14 cellular contexts compared by ENCODE assay signal in genomic region chr1:196423612-196424011, GRCh38.
DNase-seq lines count a peak whose midpoint lies in the region; ATAC-seq and TF ChIP-seq lines count a peak whose summit lies in the region.
"Had no signal": no experiment of that assay in that cellular context is flagged by ENCODE, and none has a peak within 500 bp of the region (broad histone marks: within the 10 kb centered on the region; RNA-seq: fewer than 3 reads in every experiment).

No MANE protein-coding gene starts in this region.

- no peak for TF ChIP-seq POLR2A in body of pancreas (IDR thresholded peaks at IDR 0.05)

- TF ChIP-seq CTCF in body of pancreas (IDR thresholded peaks at IDR 0.05) (no peak), fibroblast of villous mesenchyme (IDR thresholded peaks at IDR 0.05; ENCODE audit: insufficient read depth, low read depth, low read length) (no peak), WERI-Rb-1 (IDR thresholded peaks at IDR 0.05; ENCODE audit: low read depth, low read length) (no peak)

- DNase-seq in NCI-H226 (peak; percentile 2), body of pancreas (no peak), fibroblast of villous mesenchyme (ENCODE audit: low read depth) (peak; percentile 45), stromal cell of bone marrow (ENCODE audit: low read depth) (peak; percentile 29), NCI-H1930 (lab: John Stamatoyannopoulos, UW) (no peak), WERI-Rb-1 (no peak)
- DNase-seq: CD8-positive, alpha-beta T cell; EL; GOT3; MG63; NCI-H1092 treated with DMSO at 0.1 percent for 48 hours; NCI-H1694 treated with DMSO at 0.1 percent for 48 hours; NCI-H82 had no signal

- no peaks in the 10 kb centered on the region for H3K9me3 ChIP-seq in body of pancreas
- H3K9me3 ChIP-seq in WERI-Rb-1 (ENCODE audit: severe bottlenecking), result no peaks in the 10 kb centered on the region
- H3K9me3 ChIP-seq: MG63 had no signal

- H3K4me1 ChIP-seq in body of pancreas, result peaks cover 24% of the 10 kb centered on the region

- H3K36me3 ChIP-seq in body of pancreas (replicated peaks in 1 of 2; ENCODE audit: insufficient read depth in 1 of 2, low read depth in 2 of 2), result no peaks in the 10 kb centered on the region
- peaks cover 30% of the 10 kb centered on the region for H3K36me3 ChIP-seq in WERI-Rb-1
- H3K36me3 ChIP-seq: MG63 had no signal

- ATAC-seq in body of pancreas (peak; percentile 91), HG02763 (IDR thresholded peaks at IDR 0.05; ENCODE audit: unreplicated experiment) (no peak)
- ATAC-seq: CD8-positive, alpha-beta T cell had no signal

- H3K4me3 ChIP-seq in body of pancreas, result no peak overlapping the region
- H3K4me3 ChIP-seq in fibroblast of villous mesenchyme (ENCODE audit: low read depth, low read length), result no peak overlapping the region
- H3K4me3 ChIP-seq in WERI-Rb-1 (ENCODE audit: low read depth, low read length), result no peak overlapping the region
- H3K4me3 ChIP-seq: MG63 had no signal

- H3K27ac ChIP-seq in body of pancreas, result peak overlapping the region in 2 of 4 donors; percentile 30 to 64
- H3K27ac ChIP-seq in WERI-Rb-1, result no peak overlapping the region

- intact Hi-C loops in body of pancreas (cut with DNase I), result no loop called here

- H3K27me3 ChIP-seq in body of pancreas (no peaks in the 10 kb centered on the region), WERI-Rb-1 (ENCODE audit: insufficient read depth, low read depth, severe bottlenecking) (no peaks in the 10 kb centered on the region)
- H3K27me3 ChIP-seq: MG63 had no signal

Comparison
In these comparisons a context has a peak if more than half of its experiments do, and no peak if none do; other contexts are left out.
1. DNase-seq: peak in NCI-H226 (single experiment), fibroblast of villous mesenchyme (single experiment) and stromal cell of bone marrow (single experiment); none in body of pancreas (0 of 4), NCI-H1930 (0 of 2) and WERI-Rb-1 (single experiment).